ENCODE assay signal across 17 cellular contexts in the genomic region with DNA sequence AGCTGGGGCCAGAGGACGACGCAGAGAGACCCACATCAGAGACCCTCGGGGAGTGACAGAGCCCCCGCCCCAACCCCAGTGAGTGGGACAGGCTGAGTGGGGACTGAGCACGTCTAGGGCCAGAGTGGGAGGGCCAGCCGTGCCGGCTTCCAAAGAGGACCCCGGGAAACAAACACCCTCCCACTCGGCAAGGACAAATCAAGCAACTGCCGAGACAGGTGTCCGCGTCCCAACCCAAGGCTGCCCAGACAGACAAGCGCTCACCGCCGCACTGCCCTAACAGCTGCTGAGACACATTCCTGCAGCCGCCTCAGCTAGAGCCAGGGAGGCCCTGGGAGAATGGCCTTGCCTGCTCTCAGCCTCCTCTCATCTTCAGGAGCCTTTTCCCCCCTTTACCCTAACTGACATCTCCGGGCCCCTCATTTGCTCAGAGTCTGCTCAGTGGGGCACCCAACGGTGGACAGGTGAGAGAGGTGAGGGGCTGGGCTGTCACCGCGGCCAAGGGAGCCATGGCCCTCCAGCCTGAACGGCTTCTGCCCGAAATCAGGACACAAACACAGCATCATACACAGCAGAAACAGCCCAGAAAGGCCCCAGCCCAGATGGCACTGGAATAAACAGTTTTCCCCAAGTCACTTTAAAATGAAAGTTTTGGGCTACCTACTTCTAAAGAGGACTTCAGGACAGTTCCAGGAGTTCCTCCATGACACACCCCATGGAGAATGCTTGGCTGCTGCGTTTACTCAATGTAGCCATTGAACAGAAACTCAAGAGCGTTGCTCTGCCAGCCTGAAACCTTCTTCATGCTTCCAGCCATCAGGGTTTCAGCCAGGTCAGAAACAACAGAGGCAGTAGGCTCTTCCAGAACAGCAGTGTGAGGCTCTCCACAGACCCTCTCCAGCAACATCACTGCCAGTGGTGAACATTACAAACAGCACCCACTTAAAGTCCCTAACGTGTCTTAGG. TPM values are rescaled to one million over a fixed set of nuclear protein-coding genes. Genes with fewer than 3 reads are reported as not detected.
A peak's percentile ranks its signal among the peaks of the same experiment; 100 is the strongest.
DNase-seq lines count a peak whose midpoint lies in the region; ATAC-seq, FAIRE-seq and TF ChIP-seq lines count a peak whose summit lies in the region.
"Had no signal": no experiment of that assay in that cellular context is flagged by ENCODE, and none has a peak within 500 bp of the region (broad histone marks: within the 10 kb centered on the region; RNA-seq: fewer than 3 reads in every experiment).

No MANE protein-coding gene starts in this region.

- no peak for TF ChIP-seq CTCF in D721Med (IDR thresholded peaks at IDR 0.05; ENCODE audit: insufficient read depth, missing control alignments)
- TF ChIP-seq CTCF in Peyer's patch (IDR thresholded peaks at IDR 0.05) = no peak
- TF ChIP-seq CTCF in HepG2 (CRISPR knock-in tag; IDR thresholded peaks at IDR 0.05) = no peak

- H4K20me1 ChIP-seq in HepG2 (ENCODE audit: insufficient read depth, low read length) = peaks cover 61% of the 10 kb centered on the region

- no peak overlapping the region for H3K4me3 ChIP-seq in Peyer's patch
- H3K4me3 ChIP-seq in HepG2 (replicated peaks in 1 of 3; ENCODE audit: insufficient read depth in 1 of 3, low read depth in 2 of 3, low read length in 3 of 3) = no peak overlapping the region
- H3K4me3 ChIP-seq: cardiac muscle cell had no signal

- H3K36me3 ChIP-seq in Peyer's patch (peaks cover 0 to 22% (median 0%) of the 10 kb centered on the region in 3 donors), HepG2 (replicated peaks in 1 of 2; ENCODE audit: control insufficient read depth in 1 of 2, insufficient read depth in 2 of 2, low read length in 2 of 2) (peaks cover 9 to 53% of the 10 kb centered on the region in 2 experiments)
- H3K36me3 ChIP-seq: cardiac muscle cell had no signal

- H3K4me2 ChIP-seq in HepG2 (ENCODE audit: low read depth, low read length) = no peak overlapping the region

- H2AFZ ChIP-seq in HepG2 (ENCODE audit: low read length) = no peak overlapping the region

- H3K9me3 ChIP-seq in Peyer's patch = peaks cover 0 to 16% (median 6%) of the 10 kb centered on the region in 4 donors
- H3K9me3 ChIP-seq in HepG2 (ENCODE audit: low read length) = peaks cover 7% of the 10 kb centered on the region

- H3K27ac ChIP-seq in Peyer's patch (no peak overlapping the region), HepG2 (ENCODE audit: extremely low read length, insufficient read depth, low read length) (no peak overlapping the region)
- H3K27ac ChIP-seq: cardiac muscle cell had no signal

- no peak for DNase-seq in D721Med (ENCODE audit: insufficient read length, low spot score)
- peak in 2 of 3 donors; percentile 34 to 42 for DNase-seq in Peyer's patch
- no peak for DNase-seq in HepG2 (ENCODE audit: low spot score)
- DNase-seq in sciatic nerve (ENCODE audit: low spot score) = peak; percentile 50
- DNase-seq in GDM1 (lab: John Stamatoyannopoulos, UW) = no peak
- no peak for DNase-seq in pons (ENCODE audit: low spot score)
- no peak for DNase-seq in HTR-8/SVneo (ENCODE audit: insufficient read length, low spot score)
- DNase-seq in UCSD-AML1 (lab: John Stamatoyannopoulos, UW; ENCODE audit: unreplicated experiment) = no peak
- DNase-seq: activated CD4-positive, alpha-beta T cell treated with anti-CD3 and anti-CD28 coated beads for 36 hours; activated naive CD8-positive, alpha-beta T cell treated with anti-CD3 and anti-CD28 coated beads for 36 hours; AML-193; hypothalamus; Karpas-422; NCI-H1417; NCI-H226; SHP77 treated with DMSO at 0.1 percent for 48 hours had no signal

- intact Hi-C loops in HepG2 (cut with micrococcal nuclease; ENCODE audit: unreplicated experiment) = no loop called here
- intact Hi-C loops in sciatic nerve (cut with DNase I) = no loop called here

- TF ChIP-seq RAD21 in HepG2 (CRISPR knock-in tag; IDR thresholded peaks at IDR 0.05) = no peak

- H3K9ac ChIP-seq in HepG2 (ENCODE audit: insufficient read depth, low read depth, low read length) = no peak overlapping the region

- peak; percentile 77 for FAIRE-seq in D721Med (lab: Jason Lieb, UNC)
- FAIRE-seq in HepG2 (lab: Jason Lieb, UNC) = no peak
- FAIRE-seq in HTR-8/SVneo (lab: Jason Lieb, UNC) = no peak

- peaks cover 75% of the 10 kb centered on the region for H3K79me2 ChIP-seq in HepG2 (ENCODE audit: insufficient read depth, low read length)

- TF ChIP-seq POLR2A in Peyer's patch (IDR thresholded peaks at IDR 0.05) (no peak), HepG2 (IDR thresholded peaks at IDR 0.05; ENCODE audit: insufficient read depth in 1 of 2, low read depth in 2 of 2, low read length in 2 of 2) (no peak)

- H3K4me1 ChIP-seq in Peyer's patch (no peaks in the 10 kb centered on the region), HepG2 (ENCODE audit: insufficient read depth, low read length) (no peaks in the 10 kb centered on the region)

- no peak for TF ChIP-seq EP300 in HepG2 (IDR thresholded peaks at IDR 0.05; ENCODE audit: low read depth in 2 of 2, low read length in 2 of 2)
- TF ChIP-seq EP300 in HepG2 (CRISPR knock-in tag; IDR thresholded peaks at IDR 0.05; ENCODE audit: borderline replicate concordance) = no peak

- H3K27me3 ChIP-seq in Peyer's patch = no peaks in the 10 kb centered on the region
- H3K27me3 ChIP-seq in HepG2 (ENCODE audit: control insufficient read depth in 1 of 2, insufficient read depth in 2 of 2, low read length in 2 of 2) = no peaks in the 10 kb centered on the region
- H3K27me3 ChIP-seq: cardiac muscle cell had no signal

- WGBS in HepG2 (ENCODE audit: low lambda C conversion rate) = 94% methylated on average over 15 of the region's 25 CpGs

- CTCF ChIA-PET in HepG2 (lab: Yijun Ruan, JAX; ENCODE audit: low intra/inter-chr PET ratio, low total read pairs) = no interaction called here

- in situ Hi-C loops in HepG2 (cut with HindIII; ENCODE audit: extremely low pct_ligation_motif_present, low pct_unique_long_range_greater_than_20kb) = no loop called here

- BruUV-seq in HepG2 (replicated peaks; lab: Mats Ljungman, UMichigan) = no TSS peak

- ATAC-seq in HepG2 (no peak), sciatic nerve (no peak)
- ATAC-seq: activated CD4-positive, alpha-beta T cell treated with anti-CD3 and anti-CD28 coated beads for 36 hours had no signal

- POLR2A ChIA-PET in HepG2 (lab: Yijun Ruan, JAX) = no interaction called here

RNA-seq across cellular contexts. Expression of a gene that starts 23.6 kb away (rescaled TPM):
- total RNA-seq in Peyer's patch (10 to 100 TPM; 28.0 to 41.4 (median 34.9) TPM), HepG2 (2016; rRNA removed; fragmentation: Illumina TruSeq; extraction: Trizol) (30.3 and 41.9 TPM in 2 replicates), sciatic nerve (65.2 TPM)
- 40.5 and 40.6 TPM in 2 replicates for total RNA-seq in HepG2 (2016; cell fraction: cytosol; rRNA removed; fragmentation: Illumina TruSeq; extraction: Trizol; ENCODE audit: low read depth)
- 29.0 and 42.7 TPM in 2 replicates for total RNA-seq in HepG2 (2016; cell fraction: insoluble cytoplasmic fraction; rRNA removed; fragmentation: Illumina TruSeq; extraction: Trizol)
- 74.6 and 79.6 TPM in 2 replicates for total RNA-seq in HepG2 (2016; cell fraction: membrane; rRNA removed; fragmentation: Illumina TruSeq; extraction: Trizol)
- 24.3 and 28.3 TPM in 2 replicates for total RNA-seq in HepG2 (2016; cell fraction: nucleus; rRNA removed; fragmentation: Illumina TruSeq; extraction: Trizol)
- polyA plus RNA-seq in HepG2 (2011; rRNA removed) = 33.5 and 62.5 TPM in 2 replicates
- polyA plus RNA-seq in HepG2 (2011; cell fraction: cytosol; rRNA removed) = 56.8 and 67.4 TPM in 2 replicates
- 84.2 and 87.0 TPM in 2 replicates for polyA plus RNA-seq in HepG2 (2011; cell fraction: nucleus; rRNA removed)
- 46.8 and 62.2 TPM in 2 replicates for polyA plus RNA-seq in HepG2 (2012)
- polyA plus RNA-seq in HepG2 (2016; cell fraction: cytosol; fragmentation: Illumina TruSeq; extraction: Trizol; ENCODE audit: low read depth) = 45.1 and 50.9 TPM in 2 replicates
- 33.6 and 33.8 TPM in 2 replicates for polyA plus RNA-seq in HepG2 (2016; cell fraction: insoluble cytoplasmic fraction; fragmentation: Illumina TruSeq; extraction: Trizol; ENCODE audit: low read depth)
- polyA plus RNA-seq in HepG2 (2016; cell fraction: membrane; fragmentation: Illumina TruSeq; extraction: Trizol; ENCODE audit: low read depth) = 69.1 and 69.7 TPM in 2 replicates
- polyA plus RNA-seq in HepG2 (2016; cell fraction: nucleus; fragmentation: Illumina TruSeq; extraction: Trizol; ENCODE audit: insufficient read depth, low read depth) = 43.3 and 46.8 TPM in 2 replicates
- 19.8 and 109 TPM in 2 replicates for polyA minus RNA-seq in HepG2 (2011; rRNA and poly(A)+ RNA removed; ENCODE audit: low replicate concordance)
- polyA minus RNA-seq in HepG2 (2011; cell fraction: cytosol; rRNA and poly(A)+ RNA removed) = 28.8 and 32.5 TPM in 2 replicates
- polyA minus RNA-seq in HepG2 (2011; cell fraction: nucleus; rRNA and poly(A)+ RNA removed) = 27.0 and 33.3 TPM in 2 replicates

RNA-seq across cellular contexts. Expression of a gene that starts 36.6 kb away (rescaled TPM):
- total RNA-seq in Peyer's patch (10 to 100 TPM; 14.9 to 64.9 (median 47.8) TPM), HepG2 (2016; rRNA removed; fragmentation: Illumina TruSeq; extraction: Trizol) (15.3 and 22.6 TPM in 2 replicates), sciatic nerve (16.9 TPM)
- 28.9 and 34.1 TPM in 2 replicates for total RNA-seq in HepG2 (2016; cell fraction: cytosol; rRNA removed; fragmentation: Illumina TruSeq; extraction: Trizol; ENCODE audit: low read depth)
- total RNA-seq in HepG2 (2016; cell fraction: insoluble cytoplasmic fraction; rRNA removed; fragmentation: Illumina TruSeq; extraction: Trizol) = 13.5 and 21.2 TPM in 2 replicates
- total RNA-seq in HepG2 (2016; cell fraction: membrane; rRNA removed; fragmentation: Illumina TruSeq; extraction: Trizol) = 33.2 and 40.1 TPM in 2 replicates
- total RNA-seq in HepG2 (2016; cell fraction: nucleus; rRNA removed; fragmentation: Illumina TruSeq; extraction: Trizol) = 17.7 and 20.7 TPM in 2 replicates
- 41.2 and 45.1 TPM in 2 replicates for polyA plus RNA-seq in HepG2 (2011; rRNA removed)
- polyA plus RNA-seq in HepG2 (2011; cell fraction: cytosol; rRNA removed) = 28.0 and 28.5 TPM in 2 replicates
- polyA plus RNA-seq in HepG2 (2011; cell fraction: nucleus; rRNA removed) = 34.3 and 53.2 TPM in 2 replicates
- 26.1 and 32.6 TPM in 2 replicates for polyA plus RNA-seq in HepG2 (2012)
- polyA plus RNA-seq in HepG2 (2016; cell fraction: cytosol; fragmentation: Illumina TruSeq; extraction: Trizol; ENCODE audit: low read depth) = 36.8 and 50.0 TPM in 2 replicates
- 17.9 and 18.7 TPM in 2 replicates for polyA plus RNA-seq in HepG2 (2016; cell fraction: insoluble cytoplasmic fraction; fragmentation: Illumina TruSeq; extraction: Trizol; ENCODE audit: low read depth)
- polyA plus RNA-seq in HepG2 (2016; cell fraction: membrane; fragmentation: Illumina TruSeq; extraction: Trizol; ENCODE audit: low read depth) = 33.7 and 42.5 TPM in 2 replicates
- polyA plus RNA-seq in HepG2 (2016; cell fraction: nucleus; fragmentation: Illumina TruSeq; extraction: Trizol; ENCODE audit: insufficient read depth, low read depth) = 68.0 and 69.5 TPM in 2 replicates
- polyA minus RNA-seq in HepG2 (2011; rRNA and poly(A)+ RNA removed; ENCODE audit: low replicate concordance) = 4.1 and 8.6 TPM in 2 replicates
- 5.3 and 7.9 TPM in 2 replicates for polyA minus RNA-seq in HepG2 (2011; cell fraction: cytosol; rRNA and poly(A)+ RNA removed)
- polyA minus RNA-seq in HepG2 (2011; cell fraction: nucleus; rRNA and poly(A)+ RNA removed) = 23.3 and 28.1 TPM in 2 replicates

Comparison
In these comparisons a context has a peak if more than half of its experiments do, and no peak if none do; other contexts are left out.
1. DNase-seq: peak in Peyer's patch (2 of 3) and sciatic nerve (single experiment); none in D721Med (single experiment), HepG2 (single experiment), GDM1 (single experiment), pons (single experiment), HTR-8/SVneo (single experiment) and UCSD-AML1 (single experiment).